Comparison of ENCODE assay signal across 14 cellular contexts in the genomic region with DNA sequence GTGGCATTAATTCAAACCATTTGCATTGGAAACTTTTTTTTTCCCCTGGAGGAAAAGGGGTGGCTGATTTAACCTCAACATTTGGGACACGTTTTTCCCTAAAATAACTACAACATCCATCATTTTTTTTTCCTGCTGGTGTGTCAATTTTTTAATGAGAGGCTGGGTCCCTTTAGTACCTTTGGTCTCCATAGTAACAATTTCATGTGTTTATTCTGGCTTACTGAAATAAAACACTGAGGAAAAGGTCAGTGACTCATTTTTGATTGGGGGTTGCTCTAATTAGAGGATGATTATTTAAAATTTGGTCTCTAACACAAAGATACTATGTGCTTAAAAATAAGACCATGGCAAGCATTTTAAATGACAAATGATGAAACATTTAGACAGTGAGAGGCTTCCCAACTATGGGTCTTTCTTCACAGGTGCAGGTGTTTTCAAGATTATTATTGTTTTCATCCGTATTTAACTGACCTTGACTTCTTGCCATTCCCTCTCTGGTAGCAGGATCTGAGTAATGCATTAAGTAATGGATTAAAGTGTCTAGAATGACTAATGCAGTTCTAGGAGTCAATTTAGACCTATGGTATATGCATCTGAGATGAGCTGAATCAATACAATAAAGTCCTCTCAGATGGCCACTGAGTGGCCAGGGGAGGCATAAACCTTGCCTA.
DNase-seq lines count a peak whose midpoint lies in the region; ATAC-seq and TF ChIP-seq lines count a peak whose summit lies in the region.
"Had no signal": no experiment of that assay in that cellular context is flagged by ENCODE, and none has a peak within 500 bp of the region (broad histone marks: within the 10 kb centered on the region; RNA-seq: fewer than 3 reads in every experiment).

No MANE protein-coding gene starts in this region.

- H4K20me1 ChIP-seq in GM23248 (ENCODE audit: insufficient read depth) (no peaks in the 10 kb centered on the region), hepatocyte (ENCODE audit: insufficient read depth, poor library complexity, severe bottlenecking) (no peaks in the 10 kb centered on the region)

- H3K9me2 ChIP-seq in GM23248 (ENCODE audit: insufficient read depth) = no peaks in the 10 kb centered on the region
- no peaks in the 10 kb centered on the region for H3K9me2 ChIP-seq in hepatocyte (replicated peaks; ENCODE audit: insufficient read depth)

- H3K27ac ChIP-seq in GM23248 (no peak overlapping the region), mesenchymal stem cell (ENCODE audit: low read length, poor library complexity, severe bottlenecking) (no peak overlapping the region), hepatocyte (no peak overlapping the region)
- H3K27ac ChIP-seq in effector memory CD4-positive, alpha-beta T cell (ENCODE audit: insufficient read depth, low read length, poor library complexity, severe bottlenecking) = no peak overlapping the region
- H3K27ac ChIP-seq: transverse colon had no signal

- no peak overlapping the region for H3K14ac ChIP-seq in mesenchymal stem cell (ENCODE audit: low read length in 2 of 2)

- no peaks in the 10 kb centered on the region for H3K9me3 ChIP-seq in GM23248 (ENCODE audit: low read depth)
- H3K9me3 ChIP-seq in mesenchymal stem cell (ENCODE audit: control insufficient read depth, low read length) = no peaks in the 10 kb centered on the region
- no peaks in the 10 kb centered on the region for H3K9me3 ChIP-seq in hepatocyte (ENCODE audit: low read depth)
- H3K9me3 ChIP-seq in effector memory CD4-positive, alpha-beta T cell (ENCODE audit: control insufficient read depth, low read length) = no peaks in the 10 kb centered on the region
- H3K9me3 ChIP-seq: adrenal gland, transverse colon had no signal

- no peak overlapping the region for H2AK5ac ChIP-seq in mesenchymal stem cell (ENCODE audit: low read length, severe bottlenecking)

- H3K27me3 ChIP-seq in GM23248 (replicated peaks; ENCODE audit: insufficient read depth) (no peaks in the 10 kb centered on the region), mesenchymal stem cell (ENCODE audit: control insufficient read depth in 1 of 2, insufficient read depth in 1 of 2, low read length in 2 of 2) (no peaks in the 10 kb centered on the region), hepatocyte (no peaks in the 10 kb centered on the region)
- no peaks in the 10 kb centered on the region for H3K27me3 ChIP-seq in effector memory CD4-positive, alpha-beta T cell (replicated peaks; ENCODE audit: control insufficient read depth, insufficient read depth, low read length, poor library complexity, severe bottlenecking)
- H3K27me3 ChIP-seq: adrenal gland, transverse colon had no signal

- H2BK15ac ChIP-seq in mesenchymal stem cell (ENCODE audit: low read depth, poor library complexity, severe bottlenecking) = no peak overlapping the region

- H2AFZ ChIP-seq in GM23248 (no peak overlapping the region), mesenchymal stem cell (ENCODE audit: low read depth, low read length) (no peak overlapping the region), hepatocyte (no peak overlapping the region)

- no peaks in the 10 kb centered on the region for H3K9me3 Mint-ChIP-seq in brain

- H3K9ac ChIP-seq in GM23248 = no peak overlapping the region
- H3K9ac ChIP-seq in mesenchymal stem cell (ENCODE audit: low read length) = peak overlapping the region; percentile 78

- H2BK5ac ChIP-seq in mesenchymal stem cell (ENCODE audit: low read depth, low read length, poor library complexity, severe bottlenecking) = no peak overlapping the region

- H3K27me3 Mint-ChIP-seq in brain = no peaks in the 10 kb centered on the region
- H3K27me3 Mint-ChIP-seq: progenitor cell of endocrine pancreas had no signal

- no peak overlapping the region for H3K23ac ChIP-seq in mesenchymal stem cell (ENCODE audit: low read length in 2 of 2)

- H3K18ac ChIP-seq in mesenchymal stem cell (ENCODE audit: low read depth in 1 of 2, low read length in 2 of 2) = no peak overlapping the region

- H3K4ac ChIP-seq in mesenchymal stem cell (ENCODE audit: low read depth in 1 of 2, low read length in 2 of 2) = no peak overlapping the region

- no peak overlapping the region for H4K8ac ChIP-seq in mesenchymal stem cell (ENCODE audit: low read length)

- H3K4me2 ChIP-seq in GM23248 (ENCODE audit: unreplicated experiment) (peak overlapping the region; percentile 26), mesenchymal stem cell (ENCODE audit: low read length, poor library complexity, severe bottlenecking) (peak overlapping the region; percentile 29), hepatocyte (no peak overlapping the region)

- H2BK120ac ChIP-seq in mesenchymal stem cell (ENCODE audit: low read depth, low read length) = no peak overlapping the region

- H3K79me2 ChIP-seq in GM23248 (ENCODE audit: insufficient read depth) (no peaks in the 10 kb centered on the region), hepatocyte (no peaks in the 10 kb centered on the region)

- WGBS in GM23248 (ENCODE audit: low coverage in 1 of 2, low lambda C conversion rate in 2 of 2, missing lambda C conversion rate in 2 of 2), 2 experiments = 0% methylated on average over 2 of the region's 2 CpGs
- WGBS in mesenchymal stem cell = no CpG with 5 or more reads among the region's 2 CpGs
- WGBS in hepatocyte (ENCODE audit: low lambda C conversion rate, missing lambda C conversion rate) = 54% methylated on average over 2 of the region's 2 CpGs

- H3K36me3 ChIP-seq in GM23248 (ENCODE audit: low read depth) (no peaks in the 10 kb centered on the region), mesenchymal stem cell (ENCODE audit: control insufficient read depth in 1 of 2, insufficient read depth in 2 of 2, low read depth in 1 of 2, low read length in 2 of 2) (no peaks in the 10 kb centered on the region), hepatocyte (replicated peaks; ENCODE audit: insufficient read depth, low read depth) (no peaks in the 10 kb centered on the region)
- H3K36me3 ChIP-seq in effector memory CD4-positive, alpha-beta T cell (ENCODE audit: control insufficient read depth, insufficient read depth, low read length) = no peaks in the 10 kb centered on the region
- H3K36me3 ChIP-seq: adrenal gland, transverse colon had no signal

- no peak overlapping the region for H4K91ac ChIP-seq in mesenchymal stem cell (ENCODE audit: low read length)

- in situ Hi-C loops in GM23248 (cut with MboI) = no loop called here

- DNase-seq in GM23248 = peak; percentile 75
- DNase-seq in NCI-H2081 (lab: John Stamatoyannopoulos, UW) = peak; percentile 35 to 71
- DNase-seq in mesenchymal stem cell = no peak
- no peak for DNase-seq in hepatocyte (ENCODE audit: low spot score)
- DNase-seq in stimulated activated CD8-positive, alpha-beta memory T cell treated with anti-CD3 and anti-CD28 coated beads, Interleukin-4, amount 100 ng/mL, for 48 hours = no peak
- no peak for DNase-seq in effector memory CD4-positive, alpha-beta T cell
- DNase-seq: activated CD4-positive, alpha-beta T cell treated with anti-CD3 and anti-CD28 coated beads, Interleukin-2, amount 50 U/mL, for 48 hours; left ventricle myocardium superior; NCI-H2171 treated with DMSO at 0.1 percent for 48 hours; transverse colon had no signal

- peaks cover 58% of the 10 kb centered on the region for H3K4me1 Mint-ChIP-seq in brain

- TF ChIP-seq CTCF in brain (conservative IDR thresholded peaks at IDR 0.05) (no peak), hepatocyte (IDR thresholded peaks at IDR 0.05; ENCODE audit: poor library complexity) (no peak)

- no peak overlapping the region for H2BK12ac ChIP-seq in mesenchymal stem cell (ENCODE audit: low read length in 2 of 2)

- H3K4me3 Mint-ChIP-seq in brain = peak overlapping the region in 1 of 5 experiments; percentile 47

- H3K36me3 Mint-ChIP-seq in brain = no peaks in the 10 kb centered on the region

- H3K79me1 ChIP-seq in mesenchymal stem cell (replicated peaks; ENCODE audit: low read length, poor library complexity, severe bottlenecking) = no peaks in the 10 kb centered on the region

- H3F3A ChIP-seq in GM23248 (ENCODE audit: insufficient read depth) = peaks cover 17% of the 10 kb centered on the region

- peak overlapping the region in 4 of 5 experiments; percentile 46 to 88 (median 65) for H3K27ac Mint-ChIP-seq in brain
- H3K27ac Mint-ChIP-seq: progenitor cell of endocrine pancreas had no signal

- no peak for ATAC-seq in GM21825 (IDR thresholded peaks at IDR 0.05; ENCODE audit: unreplicated experiment)

- H3K4me1 ChIP-seq in GM23248 (ENCODE audit: insufficient read depth) (peaks cover 23% of the 10 kb centered on the region), mesenchymal stem cell (ENCODE audit: control insufficient read depth, insufficient read depth, low read depth, low read length) (peaks cover 8% of the 10 kb centered on the region), hepatocyte (ENCODE audit: insufficient read depth) (peaks cover 8% of the 10 kb centered on the region)
- no peaks in the 10 kb centered on the region for H3K4me1 ChIP-seq in effector memory CD4-positive, alpha-beta T cell (ENCODE audit: control insufficient read depth, insufficient read depth, low read length, poor library complexity, severe bottlenecking)

- H3K4me3 ChIP-seq in GM23248 (0 out of 2 replicates have a peak overlapping the region, but pooled peaks have one; percentile 14), mesenchymal stem cell (ENCODE audit: insufficient read depth in 1 of 2, low read depth in 1 of 2, low read length in 2 of 2) (peak overlapping the region in 1 of 2 experiments; percentile 30), hepatocyte (no peak overlapping the region)
- no peak overlapping the region for H3K4me3 ChIP-seq in effector memory CD4-positive, alpha-beta T cell (ENCODE audit: insufficient read depth, low read depth, low read length, poor library complexity, severe bottlenecking)
- H3K4me3 ChIP-seq: adrenal gland, transverse colon had no signal

Comparison
In these comparisons a context has a peak if more than half of its experiments do, and no peak if none do; other contexts are left out.
1. DNase-seq: peak in GM23248 (single experiment) and NCI-H2081 (2 of 2); none in mesenchymal stem cell (single experiment), hepatocyte (single experiment), stimulated activated CD8-positive, alpha-beta memory T cell treated with anti-CD3 and anti-CD28 coated beads, Interleukin-4, amount 100 ng/mL, for 48 hours (single experiment) and effector memory CD4-positive, alpha-beta T cell (0 of 3).